In genomic region chr9:126230692-126231091, GRCh38 we compare ENCODE assay signal across 2 cellular contexts.
TF ChIP-seq lines count a peak whose summit lies in the region.

No MANE protein-coding gene starts in this region.

TF ChIP-seq in SK-N-SH, 30 proteins besides CTCF, POLR2A, EP300 and RAD21 (continued from another document):
- TF ChIP-seq SIN3A (IDR thresholded peaks at IDR 0.05; ENCODE audit: borderline replicate concordance, low read depth, low read length) (no peak), FOXJ3 (CRISPR knock-in tag; IDR thresholded peaks at IDR 0.05) (no peak), NFIC (IDR thresholded peaks at IDR 0.05; ENCODE audit: borderline replicate concordance) (no peak), CHD2 (IDR thresholded peaks at IDR 0.05; ENCODE audit: low read length, partially characterized antibody) (no peak), RFX5 (IDR thresholded peaks at IDR 0.05; ENCODE audit: low read length) (no peak), FOSL2 (IDR thresholded peaks at IDR 0.05; ENCODE audit: borderline replicate concordance, low read depth) (no peak), PBX3 (IDR thresholded peaks at IDR 0.05) (no peak), TCF12 (IDR thresholded peaks at IDR 0.05) (no peak), RCOR1 (IDR thresholded peaks at IDR 0.05; ENCODE audit: low read length) (no peak), SMC3 (IDR thresholded peaks at IDR 0.05; ENCODE audit: low read depth, low read length) (no peak), EZH2phosphoT487 (IDR thresholded peaks at IDR 0.05; ENCODE audit: borderline replicate concordance, low read depth) (no peak), NRF1 (IDR thresholded peaks at IDR 0.05; ENCODE audit: low read depth, low read length) (no peak), REST (IDR thresholded peaks at IDR 0.05; ENCODE audit: low read depth, low read length) (no peak)
TF ChIP-seq in SK-N-SH: peak in this region for 0.

TF ChIP-seq in SK-N-SH treated with all-trans-retinoic acid at 6 μM for 48 hours, 23 proteins besides CTCF, POLR2A, EP300 and RAD21 (continued from another document):
- no peak for TF ChIP-seq TOX (CRISPR knock-in tag; IDR thresholded peaks at IDR 0.05; ENCODE audit: borderline replicate concordance)
- no peak for TF ChIP-seq CSDC2 (CRISPR knock-in tag; IDR thresholded peaks at IDR 0.05)
- TF ChIP-seq RARB (CRISPR knock-in tag; IDR thresholded peaks at IDR 0.05) = no peak
- TF ChIP-seq ZNF565 (CRISPR knock-in tag; conservative IDR thresholded peaks at IDR 0.05; ENCODE audit: low read depth) = no peak
- no peak for TF ChIP-seq BACH2 (CRISPR knock-in tag; IDR thresholded peaks at IDR 0.05; ENCODE audit: borderline replicate concordance)
- no peak for TF ChIP-seq ZNF8 (CRISPR knock-in tag; IDR thresholded peaks at IDR 0.05)
